9 cellular contexts compared by ENCODE assay signal in the genomic region with DNA sequence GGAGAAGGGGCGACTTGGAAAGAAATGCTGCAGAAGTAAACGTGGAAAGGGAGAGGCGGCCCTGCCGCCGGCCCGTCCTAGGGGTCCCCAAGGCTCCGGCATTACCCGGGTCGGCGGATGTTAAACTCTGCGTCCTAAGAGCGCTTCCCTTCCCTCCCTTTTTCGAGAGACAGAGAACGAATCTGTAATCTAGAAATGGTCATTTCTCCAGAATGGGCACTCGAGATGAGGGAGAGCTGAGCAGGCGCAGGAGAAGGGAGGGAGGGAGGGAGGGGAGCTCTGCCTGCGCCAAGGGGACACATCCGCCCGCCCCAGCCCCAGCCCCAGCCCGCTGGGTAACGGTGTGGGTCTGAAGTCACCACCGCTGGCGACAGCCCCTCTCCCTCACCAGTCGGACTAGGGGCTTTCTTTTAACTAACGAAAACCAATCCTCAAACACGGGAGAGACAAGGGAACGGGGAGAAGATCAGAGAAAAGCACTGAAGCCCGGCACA. TPM values are rescaled to one million over a fixed set of nuclear protein-coding genes. Genes with fewer than 3 reads are reported as not detected.
DNase-seq lines count a peak whose midpoint lies in the region; ATAC-seq, FAIRE-seq and TF ChIP-seq lines count a peak whose summit lies in the region.
"Had no signal": no experiment of that assay in that cellular context is flagged by ENCODE, and none has a peak within 500 bp of the region (broad histone marks: within the 10 kb centered on the region; RNA-seq: fewer than 3 reads in every experiment).

No MANE protein-coding gene starts in this region.

- CTCF ChIA-PET in WTC11 (lab: Charles Lee) = interaction anchor here (1.1 to 2.4 kb wide), 3 partner anchors 22 to 56 kb away, joined by 3 to 13 read pairs (median 4); partner anchors contain the start of gene ARHGAP4

- H3K4me3 Mint-ChIP-seq in activated CD4-positive, alpha-beta T cell treated with anti-CD3 and anti-CD28 coated beads, Interleukin-2, amount 10 ng/mL, durations not matched to agents 24 days and 14 days = peak overlapping the region; percentile 98
- peak overlapping the region; percentile 100 for H3K4me3 Mint-ChIP-seq in WTC11

- H2BK12ac ChIP-seq in trophoblast cell (ENCODE audit: low read length) = no peak overlapping the region

- no peak overlapping the region for H4K12ac ChIP-seq in trophoblast cell (ENCODE audit: low read depth, low read length)

- no peaks in the 10 kb centered on the region for H3K27me3 ChIP-seq in trophoblast cell (ENCODE audit: insufficient read depth, low read length)

- H3K36me3 ChIP-seq in trophoblast cell (ENCODE audit: control insufficient read depth in 1 of 2, insufficient read depth in 2 of 2, low read length in 2 of 2) = peaks cover 16 to 24% of the 10 kb centered on the region in 2 experiments

- no peak overlapping the region for H2AK5ac ChIP-seq in trophoblast cell (ENCODE audit: low read length)

- whole genome bisulfite sequencing in trophoblast cell (ENCODE audit: extremely low coverage, insufficient coverage, insufficient read length) = no CpG with 5 or more reads among the region's 28 CpGs

- peaks cover 17% of the 10 kb centered on the region for H3K36me3 Mint-ChIP-seq in activated CD4-positive, alpha-beta T cell treated with anti-CD3 and anti-CD28 coated beads, Interleukin-2, amount 10 ng/mL, durations not matched to agents 24 days and 14 days (ENCODE audit: low read depth)
- no peaks in the 10 kb centered on the region; the same call in 1 of the 2 replicates for H3K36me3 Mint-ChIP-seq in WTC11

- H3K4me2 ChIP-seq in trophoblast cell (ENCODE audit: low read length) = peak overlapping the region; percentile 96

- peak overlapping the region; percentile 89 for H3K4me3 ChIP-seq in fibroblast of pulmonary artery (replicated peaks; ENCODE audit: low read depth, low read length)
- H3K4me3 ChIP-seq in trophoblast cell (ENCODE audit: low read depth, low read length) = peak overlapping the region; percentile 98

- no peak overlapping the region for H3K18ac ChIP-seq in trophoblast cell (ENCODE audit: low read length)

- DNase-seq in activated CD4-positive, alpha-beta T cell treated with anti-CD3 and anti-CD28 coated beads, Interleukin-2, amount 10 ng/mL, durations not matched to agents 24 days and 14 days = peak; percentile 78
- DNase-seq in activated CD4-positive, alpha-beta T cell treated with anti-CD3 and anti-CD28 coated beads, Interleukin-2, amount 50 U/mL, for 4 hours = no peak
- DNase-seq in WTC11 (ENCODE audit: low spot score) (no peak), fibroblast of pulmonary artery (ENCODE audit: low read depth) (peak; percentile 35), trophoblast cell (peak in 1 of 2 donors; percentile 17), COLO829 (ENCODE audit: low spot score) (no peak), SK-N-DZ (ENCODE audit: low spot score) (no peak), D721Med (ENCODE audit: insufficient read length, low spot score) (no peak)

- no peak for TF ChIP-seq CTCF in WTC11 (IDR thresholded peaks at IDR 0.05)
- no peak for TF ChIP-seq CTCF in fibroblast of pulmonary artery (IDR thresholded peaks at IDR 0.05; ENCODE audit: low read length, missing control alignments)
- no peak for TF ChIP-seq CTCF in D721Med (IDR thresholded peaks at IDR 0.05; ENCODE audit: insufficient read depth, missing control alignments)

- H3K9ac ChIP-seq in trophoblast cell (ENCODE audit: low read length) = peak overlapping the region; percentile 74

- H3K27ac ChIP-seq in trophoblast cell (ENCODE audit: low read depth, low read length) = no peak overlapping the region

- H4K8ac ChIP-seq in trophoblast cell (ENCODE audit: low read depth, low read length) = no peak overlapping the region

- no peak overlapping the region for H3K14ac ChIP-seq in trophoblast cell (ENCODE audit: low read length)

- H3K79me2 ChIP-seq in trophoblast cell (ENCODE audit: control insufficient read depth, insufficient read depth, low read length, poor library complexity) = peaks cover 56% of the 10 kb centered on the region

- POLR2A ChIA-PET in WTC11 (lab: Charles Lee) = interaction anchor here (1.9 kb wide), 1 partner anchor 42 kb away, joined by 6 read pairs; no protein-coding TSS in a partner anchor

- peaks cover 21% of the 10 kb centered on the region for H3K79me1 ChIP-seq in trophoblast cell (ENCODE audit: low read length)

- H3K27me3 Mint-ChIP-seq in activated CD4-positive, alpha-beta T cell treated with anti-CD3 and anti-CD28 coated beads, Interleukin-2, amount 10 ng/mL, durations not matched to agents 24 days and 14 days = no peaks in the 10 kb centered on the region
- H3K27me3 Mint-ChIP-seq in WTC11 (ENCODE audit: low read depth) = no peaks in the 10 kb centered on the region

- intact Hi-C loops in activated CD4-positive, alpha-beta T cell treated with anti-CD3 and anti-CD28 coated beads, Interleukin-2, amount 10 ng/mL, durations not matched to agents 24 days and 14 days (cut with micrococcal nuclease) = loop anchor here (2.0 to 5.0 kb wide), 3 partner anchors 51 to 245 kb away; partner anchors contain the start of genes ABCD1, BCAP31 and MECP2

- ATAC-seq in WTC11 = no peak

- H4K91ac ChIP-seq in trophoblast cell (ENCODE audit: low read depth, low read length) = no peak overlapping the region

- H3K9me3 ChIP-seq in trophoblast cell (ENCODE audit: insufficient read depth, low read depth, low read length) = no peaks in the 10 kb centered on the region

- FAIRE-seq in D721Med (lab: Jason Lieb, UNC) = no peak
- FAIRE-seq: endometrium had no signal

- H2BK5ac ChIP-seq in trophoblast cell (ENCODE audit: low read depth, low read length, poor library complexity) = no peak overlapping the region

- H3K4ac ChIP-seq in trophoblast cell (ENCODE audit: low read depth, low read length) = peak overlapping the region; percentile 83

- no peak overlapping the region for H3K23ac ChIP-seq in trophoblast cell (ENCODE audit: low read length)

- no peak overlapping the region for H2AFZ ChIP-seq in trophoblast cell (ENCODE audit: insufficient read depth, low read length, poor library complexity)

- peaks cover 37% of the 10 kb centered on the region for H3K4me1 Mint-ChIP-seq in activated CD4-positive, alpha-beta T cell treated with anti-CD3 and anti-CD28 coated beads, Interleukin-2, amount 10 ng/mL, durations not matched to agents 24 days and 14 days
- peaks cover 31% of the 10 kb centered on the region for H3K4me1 Mint-ChIP-seq in WTC11

- H3K27ac Mint-ChIP-seq in activated CD4-positive, alpha-beta T cell treated with anti-CD3 and anti-CD28 coated beads, Interleukin-2, amount 10 ng/mL, durations not matched to agents 24 days and 14 days = peak overlapping the region; percentile 84
- no peak overlapping the region for H3K27ac Mint-ChIP-seq in WTC11

- H3K9me3 Mint-ChIP-seq in activated CD4-positive, alpha-beta T cell treated with anti-CD3 and anti-CD28 coated beads, Interleukin-2, amount 10 ng/mL, durations not matched to agents 24 days and 14 days = no peaks in the 10 kb centered on the region
- H3K9me3 Mint-ChIP-seq in WTC11 = no peaks in the 10 kb centered on the region

- H2BK120ac ChIP-seq in trophoblast cell (ENCODE audit: insufficient read depth, low read length, poor library complexity) = no peak overlapping the region

- peaks cover 7 to 14% of the 10 kb centered on the region in 2 experiments for H3K4me1 ChIP-seq in trophoblast cell (ENCODE audit: control insufficient read depth in 1 of 2, insufficient read depth in 2 of 2, low read length in 2 of 2)

TF ChIP-seq in WTC11, 78 proteins besides CTCF, POLR2A, EP300 and RAD21 (continues in another document):
- no peak for TF ChIP-seq PREB (CRISPR knock-in tag; IDR thresholded peaks at IDR 0.05; ENCODE audit: borderline replicate concordance)
- no peak for TF ChIP-seq ELF4 (CRISPR knock-in tag; IDR thresholded peaks at IDR 0.05; ENCODE audit: low read depth)

RNA-seq across cellular contexts. Expression of gene HCFC1, which starts 1.7 kb away (rescaled TPM):
- 107 and 109 TPM in 2 replicates for total RNA-seq in activated CD4-positive, alpha-beta T cell treated with anti-CD3 and anti-CD28 coated beads, Interleukin-2, amount 10 ng/mL, durations not matched to agents 24 days and 14 days
- total RNA-seq in WTC11 (2021) = 121 to 130 TPM (median 125 TPM) in 3 replicates
- polyA plus RNA-seq in trophoblast cell (2013) = 47.6 and 50.4 TPM in 2 replicates
- 45.0 and 49.1 TPM in 2 replicates for polyA plus RNA-seq in SK-N-DZ (2014; cell fraction: cytosol; rRNA removed)
- polyA plus RNA-seq in SK-N-DZ (2014; cell fraction: nucleus; rRNA removed) = 32.0 and 63.7 TPM in 2 replicates

RNA-seq across cellular contexts. Expression of gene TMEM187, which starts 2.6 kb away (rescaled TPM):
- total RNA-seq in activated CD4-positive, alpha-beta T cell treated with anti-CD3 and anti-CD28 coated beads, Interleukin-2, amount 10 ng/mL, durations not matched to agents 24 days and 14 days = 2.4 and 3.8 TPM in 2 replicates
- 8.4 to 12.3 TPM (median 10.1 TPM) in 3 replicates for total RNA-seq in WTC11 (2021)
- polyA plus RNA-seq in trophoblast cell (2013) = 4.9 and 5.0 TPM in 2 replicates
- 4.9 and 5.4 TPM in 2 replicates for polyA plus RNA-seq in SK-N-DZ (2014; cell fraction: cytosol; rRNA removed)
- 1.4 and 2.4 TPM in 2 replicates for polyA plus RNA-seq in SK-N-DZ (2014; cell fraction: nucleus; rRNA removed)

RNA-seq across cellular contexts. Expression of gene RENBP, which starts 25.5 kb away (rescaled TPM):
- 13.7 and 15.1 TPM in 2 replicates for total RNA-seq in activated CD4-positive, alpha-beta T cell treated with anti-CD3 and anti-CD28 coated beads, Interleukin-2, amount 10 ng/mL, durations not matched to agents 24 days and 14 days
- 14.0 to 18.6 TPM (median 16.2 TPM) in 3 replicates for total RNA-seq in WTC11 (2021)
- polyA plus RNA-seq in trophoblast cell (2013) = 0.82 and 0.94 TPM in 2 replicates
- 5.3 and 8.1 TPM in 2 replicates for polyA plus RNA-seq in SK-N-DZ (2014; cell fraction: cytosol; rRNA removed)
- 24.6 and 28.8 TPM in 2 replicates for polyA plus RNA-seq in SK-N-DZ (2014; cell fraction: nucleus; rRNA removed)

RNA-seq across cellular contexts. Expression of gene NAA10, which starts 35.1 kb away (rescaled TPM):
- 153 and 168 TPM in 2 replicates for total RNA-seq in activated CD4-positive, alpha-beta T cell treated with anti-CD3 and anti-CD28 coated beads, Interleukin-2, amount 10 ng/mL, durations not matched to agents 24 days and 14 days
- total RNA-seq in WTC11 (2021) = 97.1 to 107 TPM (median 101 TPM) in 3 replicates
- 92.2 and 95.5 TPM in 2 replicates for polyA plus RNA-seq in trophoblast cell (2013)
- 135 and 149 TPM in 2 replicates for polyA plus RNA-seq in SK-N-DZ (2014; cell fraction: cytosol; rRNA removed)
- polyA plus RNA-seq in SK-N-DZ (2014; cell fraction: nucleus; rRNA removed) = 176 and 329 TPM in 2 replicates

RNA-seq across cellular contexts. Expression of gene ARHGAP4, which starts 43.9 kb away (rescaled TPM):
- total RNA-seq in activated CD4-positive, alpha-beta T cell treated with anti-CD3 and anti-CD28 coated beads, Interleukin-2, amount 10 ng/mL, durations not matched to agents 24 days and 14 days = 135 and 137 TPM in 2 replicates
- 52.1 to 66.9 TPM (median 65.3 TPM) in 3 replicates for total RNA-seq in WTC11 (2021)
- 1.5 and 1.9 TPM in 2 replicates for polyA plus RNA-seq in trophoblast cell (2013)
- polyA plus RNA-seq in SK-N-DZ (2014; cell fraction: cytosol; rRNA removed) = 10.6 and 14.9 TPM in 2 replicates
- 128 and 146 TPM in 2 replicates for polyA plus RNA-seq in SK-N-DZ (2014; cell fraction: nucleus; rRNA removed)

Comparison
In these comparisons a context has a peak if more than half of its experiments do, and no peak if none do; other contexts are left out.
1. DNase-seq: peak in activated CD4-positive, alpha-beta T cell treated with anti-CD3 and anti-CD28 coated beads, Interleukin-2, amount 10 ng/mL, durations not matched to agents 24 days and 14 days (single experiment) and fibroblast of pulmonary artery (single experiment); none in activated CD4-positive, alpha-beta T cell treated with anti-CD3 and anti-CD28 coated beads, Interleukin-2, amount 50 U/mL, for 4 hours (0 of 2), WTC11 (single experiment), COLO829 (single experiment), SK-N-DZ (single experiment) and D721Med (single experiment).